ENCODE assay signal across 20 cellular contexts in genomic region chr4:176945314-176945713, GRCh38.
"Had no signal": no experiment of that assay in that cellular context is flagged by ENCODE, and none has a peak within 500 bp of the region (broad histone marks: within the 10 kb centered on the region; RNA-seq: fewer than 3 reads in every experiment).

No MANE protein-coding gene starts in this region.

- H3K4me3 ChIP-seq: adrenal gland, coronary artery, testis, vagina had no signal

- H3K27me3 ChIP-seq: adrenal gland, testis, vagina had no signal

- H3K9me3 ChIP-seq: adrenal gland, testis, vagina had no signal

- ATAC-seq: activated naive CD4-positive, alpha-beta T cell treated with anti-CD3 and anti-CD28 coated beads, Interleukin-2, amount 50 U/mL, for 72 hours; activated T-helper 17 cell treated with anti-CD3 and anti-CD28 coated beads, Interleukin-2, amount 50 U/mL, for 72 hours; sciatic nerve; T-cell had no signal

- H3K36me3 ChIP-seq: adrenal gland, vagina, WERI-Rb-1 had no signal

- H3K27ac ChIP-seq: adrenal gland, coronary artery, epithelial cell of prostate, testis, vagina, WERI-Rb-1 had no signal

- H3K4me1 ChIP-seq: adrenal gland, testis, vagina had no signal

- DNase-seq: activated CD4-positive, alpha-beta T cell treated with anti-CD3 and anti-CD28 coated beads for 1 hour; activated CD4-positive, alpha-beta T cell treated with anti-CD3 and anti-CD28 coated beads, Interleukin-2, amount 50 U/mL, for 1 hour; activated T-cell treated with anti-CD3 and anti-CD28 coated beads, Interleukin-2, amount 50 U/mL, for 1 hour; adrenal gland; head of caudate nucleus; hypothalamus; nephron progenitor cell; nucleus accumbens; stimulated activated CD4-positive, alpha-beta T cell treated with anti-CD3 and anti-CD28 coated beads, Interleukin-4, amount 100 ng/mL, for 1 hour; stimulated activated naive CD4-positive, alpha-beta T cell; T-cell; testis; trophoblast cell; WERI-Rb-1 had no signal
